Comparison of ENCODE assay signal across 1 cellular context in the genomic region with DNA sequence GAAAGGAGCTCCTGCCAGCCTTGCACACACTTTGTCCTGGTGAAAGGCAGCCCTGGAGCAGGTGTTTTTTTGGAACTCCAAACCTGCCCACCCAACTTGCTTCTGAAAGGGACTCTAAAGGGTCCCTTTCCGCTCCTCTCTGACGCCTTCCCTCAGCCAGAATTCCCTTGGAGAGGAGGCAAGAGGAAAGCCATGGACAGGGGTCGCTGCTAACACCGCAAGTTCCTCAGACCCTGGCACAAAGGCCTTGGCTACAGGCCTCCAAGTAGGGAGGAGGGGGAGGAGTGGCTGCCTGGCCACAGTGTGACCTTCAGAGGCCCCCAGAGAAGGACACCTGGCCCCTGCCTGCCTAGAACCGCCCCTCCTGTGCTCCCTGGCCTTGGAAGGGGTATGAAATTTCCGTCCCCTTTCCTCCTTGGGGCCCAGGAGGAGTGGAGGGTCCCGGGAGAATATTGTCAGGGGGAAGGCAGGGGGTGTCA.
TF ChIP-seq lines count a peak whose summit lies in the region.

No MANE protein-coding gene starts in this region.

TF ChIP-seq in HepG2, 621 proteins besides CTCF, POLR2A, EP300 and RAD21 (continued from another document and continues in another):
- TF ChIP-seq, protein P1, sequence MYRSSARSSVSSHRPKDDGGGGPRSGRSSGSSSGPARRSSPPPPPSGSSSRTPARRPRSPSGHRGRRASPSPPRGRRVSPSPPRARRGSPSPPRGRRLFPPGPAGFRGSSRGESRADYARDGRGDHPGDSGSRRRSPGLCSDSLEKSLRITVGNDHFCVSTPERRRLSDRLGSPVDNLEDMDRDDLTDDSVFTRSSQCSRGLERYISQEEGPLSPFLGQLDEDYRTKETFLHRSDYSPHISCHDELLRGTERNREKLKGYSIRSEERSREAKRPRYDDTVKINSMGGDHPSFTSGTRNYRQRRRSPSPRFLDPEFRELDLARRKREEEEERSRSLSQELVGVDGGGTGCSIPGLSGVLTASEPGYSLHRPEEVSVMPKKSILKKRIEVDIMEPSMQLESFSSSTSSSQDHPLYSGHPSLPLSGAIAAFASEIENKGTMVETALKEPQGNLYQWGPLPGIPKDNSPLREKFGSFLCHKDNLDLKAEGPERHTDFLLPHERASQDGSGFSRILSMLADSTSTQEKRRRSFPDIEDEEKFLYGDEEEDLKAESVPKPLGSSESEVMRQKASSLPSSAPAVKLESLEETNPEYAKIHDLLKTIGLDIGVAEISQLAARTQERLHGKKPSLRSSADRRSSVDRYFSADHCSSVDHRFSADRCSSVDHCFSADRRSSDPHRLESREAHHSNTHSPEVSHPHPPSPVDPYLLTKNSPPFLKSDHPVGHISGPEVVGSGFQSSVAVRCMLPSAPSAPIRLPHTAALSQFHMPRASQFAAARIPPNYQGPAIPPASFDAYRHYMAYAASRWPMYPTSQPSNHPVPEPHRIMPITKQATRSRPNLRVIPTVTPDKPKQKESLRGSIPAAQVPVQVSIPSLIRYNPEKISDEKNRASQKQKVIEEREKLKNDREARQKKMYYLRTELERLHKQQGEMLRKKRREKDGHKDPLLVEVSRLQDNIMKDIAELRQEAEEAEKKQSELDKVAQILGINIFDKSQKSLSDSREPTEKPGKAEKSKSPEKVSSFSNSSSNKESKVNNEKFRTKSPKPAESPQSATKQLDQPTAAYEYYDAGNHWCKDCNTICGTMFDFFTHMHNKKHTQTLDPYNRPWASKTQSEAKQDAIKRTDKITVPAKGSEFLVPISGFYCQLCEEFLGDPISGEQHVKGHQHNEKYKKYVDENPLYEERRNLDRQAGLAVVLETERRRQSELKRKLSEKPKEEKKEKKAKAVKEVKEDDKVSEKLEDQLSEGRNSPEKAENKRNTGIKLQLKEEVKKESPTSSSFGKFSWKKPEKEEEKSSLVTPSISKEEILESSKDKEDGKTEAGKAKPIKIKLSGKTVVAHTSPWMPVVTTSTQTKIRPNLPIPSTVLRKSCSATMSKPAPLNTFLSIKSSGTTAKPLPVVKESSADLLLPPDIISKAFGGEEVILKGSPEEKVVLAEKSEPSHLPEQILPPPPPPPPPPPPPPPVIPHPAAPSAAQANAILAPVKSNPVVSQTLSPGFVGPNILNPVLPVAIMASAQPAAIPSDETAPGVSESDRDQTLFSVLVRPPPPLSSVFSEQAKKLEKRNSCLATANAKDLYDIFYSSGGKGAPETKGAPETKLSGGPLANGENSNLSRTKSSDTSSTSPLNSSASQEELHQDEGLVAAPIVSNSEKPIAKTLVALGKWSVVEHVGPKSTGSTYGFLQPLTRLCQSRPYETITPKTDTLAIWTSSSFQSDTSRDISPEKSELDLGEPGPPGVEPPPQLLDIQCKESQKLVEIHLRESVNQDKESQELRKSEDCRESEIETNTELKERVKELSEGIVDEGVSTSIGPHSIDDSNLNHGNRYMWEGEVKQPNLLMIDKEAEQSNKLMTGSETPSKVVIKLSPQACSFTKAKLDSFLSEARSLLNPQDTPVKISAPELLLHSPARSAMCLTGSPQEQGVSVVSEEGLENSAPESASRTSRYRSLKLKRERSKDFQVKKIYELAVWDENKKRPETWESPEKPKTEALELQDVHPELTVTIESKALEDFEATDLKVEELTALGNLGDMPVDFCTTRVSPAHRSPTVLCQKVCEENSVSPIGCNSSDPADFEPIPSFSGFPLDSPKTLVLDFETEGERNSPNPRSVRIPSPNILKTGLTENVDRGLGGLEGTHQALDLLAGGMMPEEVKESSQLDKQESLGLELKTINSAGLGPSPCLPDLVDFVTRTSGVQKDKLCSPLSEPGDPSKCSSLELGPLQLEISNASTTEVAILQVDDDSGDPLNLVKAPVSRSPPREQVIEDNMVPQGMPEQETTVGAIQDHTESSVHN (CRISPR knock-in tag; IDR thresholded peaks at IDR 0.05), result no peak
- TF ChIP-seq SRSF4 (IDR thresholded peaks at IDR 0.05; ENCODE audit: low read depth, low read length, poor library complexity, severe bottlenecking) (no peak), NR2F1 (CRISPR knock-in tag; IDR thresholded peaks at IDR 0.05) (no peak), CENPX (CRISPR knock-in tag; IDR thresholded peaks at IDR 0.05) (no peak), GABPB1 (CRISPR knock-in tag; IDR thresholded peaks at IDR 0.05) (no peak), TGIF2 (CRISPR knock-in tag; IDR thresholded peaks at IDR 0.05) (no peak; the same call in 1 of the 2 replicates), U2AF2 (IDR thresholded peaks at IDR 0.05; ENCODE audit: low read depth, low read length) (no peak), DNMT1 (CRISPR knock-in tag; IDR thresholded peaks at IDR 0.05) (no peak), NFE2 (CRISPR knock-in tag; IDR thresholded peaks at IDR 0.05) (no peak), KDM4B (CRISPR knock-in tag; IDR thresholded peaks at IDR 0.05) (no peak; the same call in 1 of the 2 replicates), TAF1 (CRISPR knock-in tag; IDR thresholded peaks at IDR 0.05) (0 out of 2 replicates have a peak, but pooled peaks have one; percentile 18), ZFY (CRISPR knock-in tag; IDR thresholded peaks at IDR 0.05) (peak; percentile 40), RARA (CRISPR knock-in tag; IDR thresholded peaks at IDR 0.05) (peak; percentile 47), ZNF367 (CRISPR knock-in tag; IDR thresholded peaks at IDR 0.05; ENCODE audit: borderline replicate concordance) (no peak), ADNP (CRISPR knock-in tag; IDR thresholded peaks at IDR 0.05) (no peak), ZNF572 (CRISPR knock-in tag; IDR thresholded peaks at IDR 0.05) (no peak), KLF13 (CRISPR knock-in tag; IDR thresholded peaks at IDR 0.05) (no peak; the same call in 1 of the 2 replicates), ZMYM4 (CRISPR knock-in tag; IDR thresholded peaks at IDR 0.05) (no peak), MTF1 (CRISPR knock-in tag; IDR thresholded peaks at IDR 0.05) (no peak), XRCC5 (optimal IDR thresholded peaks at IDR 0.05; ENCODE audit: low read length) (no peak)
- TF ChIP-seq, protein P2, sequence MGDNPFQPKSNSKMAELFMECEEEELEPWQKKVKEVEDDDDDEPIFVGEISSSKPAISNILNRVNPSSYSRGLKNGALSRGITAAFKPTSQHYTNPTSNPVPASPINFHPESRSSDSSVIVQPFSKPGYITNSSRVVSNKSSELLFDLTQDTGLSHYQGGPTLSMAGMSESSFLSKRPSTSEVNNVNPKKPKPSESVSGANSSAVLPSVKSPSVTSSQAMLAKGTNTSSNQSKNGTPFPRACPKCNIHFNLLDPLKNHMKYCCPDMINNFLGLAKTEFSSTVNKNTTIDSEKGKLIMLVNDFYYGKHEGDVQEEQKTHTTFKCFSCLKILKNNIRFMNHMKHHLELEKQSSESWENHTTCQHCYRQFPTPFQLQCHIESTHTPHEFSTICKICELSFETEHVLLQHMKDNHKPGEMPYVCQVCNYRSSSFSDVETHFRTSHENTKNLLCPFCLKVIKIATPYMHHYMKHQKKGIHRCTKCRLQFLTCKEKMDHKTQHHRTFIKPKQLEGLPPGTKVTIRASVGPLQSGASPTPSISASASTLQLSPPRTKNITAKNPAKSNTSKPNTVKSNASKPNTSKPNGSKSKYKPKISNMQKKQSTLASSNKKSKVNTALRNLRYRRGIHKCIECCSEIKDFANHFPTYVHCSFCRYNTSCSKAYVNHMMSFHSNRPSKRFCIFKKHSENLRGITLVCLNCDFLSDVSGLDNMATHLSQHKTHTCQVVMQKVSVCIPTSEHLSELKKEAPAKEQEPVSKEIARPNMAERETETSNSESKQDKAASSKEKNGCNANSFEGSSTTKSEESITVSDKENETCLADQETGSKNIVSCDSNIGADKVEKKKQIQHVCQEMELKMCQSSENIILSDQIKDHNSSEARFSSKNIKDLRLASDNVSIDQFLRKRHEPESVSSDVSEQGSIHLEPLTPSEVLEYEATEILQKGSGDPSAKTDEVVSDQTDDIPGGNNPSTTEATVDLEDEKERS (CRISPR knock-in tag; IDR thresholded peaks at IDR 0.05), result 0 out of 2 replicates have a peak, but pooled peaks have one; percentile 58
- TF ChIP-seq, protein P3, sequence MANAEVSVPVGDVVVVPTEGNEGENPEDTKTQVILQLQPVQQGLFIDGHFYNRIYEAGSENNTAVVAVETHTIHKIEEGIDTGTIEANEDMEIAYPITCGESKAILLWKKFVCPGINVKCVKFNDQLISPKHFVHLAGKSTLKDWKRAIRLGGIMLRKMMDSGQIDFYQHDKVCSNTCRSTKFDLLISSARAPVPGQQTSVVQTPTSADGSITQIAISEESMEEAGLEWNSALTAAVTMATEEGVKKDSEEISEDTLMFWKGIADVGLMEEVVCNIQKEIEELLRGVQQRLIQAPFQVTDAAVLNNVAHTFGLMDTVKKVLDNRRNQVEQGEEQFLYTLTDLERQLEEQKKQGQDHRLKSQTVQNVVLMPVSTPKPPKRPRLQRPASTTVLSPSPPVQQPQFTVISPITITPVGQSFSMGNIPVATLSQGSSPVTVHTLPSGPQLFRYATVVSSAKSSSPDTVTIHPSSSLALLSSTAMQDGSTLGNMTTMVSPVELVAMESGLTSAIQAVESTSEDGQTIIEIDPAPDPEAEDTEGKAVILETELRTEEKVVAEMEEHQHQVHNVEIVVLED (CRISPR knock-in tag; IDR thresholded peaks at IDR 0.05; ENCODE audit: borderline replicate concordance), result no peak
- TF ChIP-seq, protein P4, sequence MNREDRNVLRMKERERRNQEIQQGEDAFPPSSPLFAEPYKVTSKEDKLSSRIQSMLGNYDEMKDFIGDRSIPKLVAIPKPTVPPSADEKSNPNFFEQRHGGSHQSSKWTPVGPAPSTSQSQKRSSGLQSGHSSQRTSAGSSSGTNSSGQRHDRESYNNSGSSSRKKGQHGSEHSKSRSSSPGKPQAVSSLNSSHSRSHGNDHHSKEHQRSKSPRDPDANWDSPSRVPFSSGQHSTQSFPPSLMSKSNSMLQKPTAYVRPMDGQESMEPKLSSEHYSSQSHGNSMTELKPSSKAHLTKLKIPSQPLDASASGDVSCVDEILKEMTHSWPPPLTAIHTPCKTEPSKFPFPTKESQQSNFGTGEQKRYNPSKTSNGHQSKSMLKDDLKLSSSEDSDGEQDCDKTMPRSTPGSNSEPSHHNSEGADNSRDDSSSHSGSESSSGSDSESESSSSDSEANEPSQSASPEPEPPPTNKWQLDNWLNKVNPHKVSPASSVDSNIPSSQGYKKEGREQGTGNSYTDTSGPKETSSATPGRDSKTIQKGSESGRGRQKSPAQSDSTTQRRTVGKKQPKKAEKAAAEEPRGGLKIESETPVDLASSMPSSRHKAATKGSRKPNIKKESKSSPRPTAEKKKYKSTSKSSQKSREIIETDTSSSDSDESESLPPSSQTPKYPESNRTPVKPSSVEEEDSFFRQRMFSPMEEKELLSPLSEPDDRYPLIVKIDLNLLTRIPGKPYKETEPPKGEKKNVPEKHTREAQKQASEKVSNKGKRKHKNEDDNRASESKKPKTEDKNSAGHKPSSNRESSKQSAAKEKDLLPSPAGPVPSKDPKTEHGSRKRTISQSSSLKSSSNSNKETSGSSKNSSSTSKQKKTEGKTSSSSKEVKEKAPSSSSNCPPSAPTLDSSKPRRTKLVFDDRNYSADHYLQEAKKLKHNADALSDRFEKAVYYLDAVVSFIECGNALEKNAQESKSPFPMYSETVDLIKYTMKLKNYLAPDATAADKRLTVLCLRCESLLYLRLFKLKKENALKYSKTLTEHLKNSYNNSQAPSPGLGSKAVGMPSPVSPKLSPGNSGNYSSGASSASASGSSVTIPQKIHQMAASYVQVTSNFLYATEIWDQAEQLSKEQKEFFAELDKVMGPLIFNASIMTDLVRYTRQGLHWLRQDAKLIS (CRISPR knock-in tag; IDR thresholded peaks at IDR 0.05), result 0 out of 2 replicates have a peak, but pooled peaks have one; percentile 24
- TF ChIP-seq, protein P5, sequence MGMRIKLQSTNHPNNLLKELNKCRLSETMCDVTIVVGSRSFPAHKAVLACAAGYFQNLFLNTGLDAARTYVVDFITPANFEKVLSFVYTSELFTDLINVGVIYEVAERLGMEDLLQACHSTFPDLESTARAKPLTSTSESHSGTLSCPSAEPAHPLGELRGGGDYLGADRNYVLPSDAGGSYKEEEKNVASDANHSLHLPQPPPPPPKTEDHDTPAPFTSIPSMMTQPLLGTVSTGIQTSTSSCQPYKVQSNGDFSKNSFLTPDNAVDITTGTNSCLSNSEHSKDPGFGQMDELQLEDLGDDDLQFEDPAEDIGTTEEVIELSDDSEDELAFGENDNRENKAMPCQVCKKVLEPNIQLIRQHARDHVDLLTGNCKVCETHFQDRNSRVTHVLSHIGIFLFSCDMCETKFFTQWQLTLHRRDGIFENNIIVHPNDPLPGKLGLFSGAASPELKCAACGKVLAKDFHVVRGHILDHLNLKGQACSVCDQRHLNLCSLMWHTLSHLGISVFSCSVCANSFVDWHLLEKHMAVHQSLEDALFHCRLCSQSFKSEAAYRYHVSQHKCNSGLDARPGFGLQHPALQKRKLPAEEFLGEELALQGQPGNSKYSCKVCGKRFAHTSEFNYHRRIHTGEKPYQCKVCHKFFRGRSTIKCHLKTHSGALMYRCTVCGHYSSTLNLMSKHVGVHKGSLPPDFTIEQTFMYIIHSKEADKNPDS (CRISPR knock-in tag; IDR thresholded peaks at IDR 0.05), result no peak
